In genomic region chr7:151251328-151251925, GRCh38 we compare ENCODE assay signal across 8 cellular contexts. TPM values are rescaled to one million over a fixed set of nuclear protein-coding genes. Genes with fewer than 3 reads are reported as not detected.
DNase-seq lines count a peak whose midpoint lies in the region; ATAC-seq and TF ChIP-seq lines count a peak whose summit lies in the region.

No MANE protein-coding gene starts in this region.

- TF ChIP-seq CTCF in VCaP (conservative IDR thresholded peaks at IDR 0.05) (0 out of 2 replicates have a peak, but pooled peaks have one; percentile 7), neural crest cell (conservative IDR thresholded peaks at IDR 0.05) (no peak), GM10266 (IDR thresholded peaks at IDR 0.05; ENCODE audit: control insufficient read depth, insufficient read depth, low read depth, missing control alignments) (no peak)

- H3K27ac ChIP-seq in VCaP: peak overlapping the region; percentile 85

- DNase-seq in activated naive CD4-positive, alpha-beta T cell treated with anti-CD3 and anti-CD28 coated beads for 36 hours: no peak
- DNase-seq in activated naive CD4-positive, alpha-beta T cell treated with anti-CD3 and anti-CD28 coated beads, Interleukin-2, amount 10 ng/mL, durations not matched to agents 7 days and 5 days: no peak
- peak; percentile 60 for DNase-seq in fibroblast of peridontal ligament (ENCODE audit: extremely low read depth)
- DNase-seq in neural crest cell (ENCODE audit: low read depth, low spot score): no peak
- no peak for DNase-seq in activated T-helper 1 cell treated with anti-CD3 and anti-CD28 coated beads, Interleukin-12 subunit alpha, Interleukin-12 subunit beta, Interleukin-2, Interleukin-4 antibody, amounts not matched to agents 30 ng/mL and 10 ng/mL and 1 ng/mL, durations not matched to agents 14 hours and 24 hours and 36 hours (ENCODE audit: low spot score)
- DNase-seq in GM10266 (ENCODE audit: extremely low spot score): no peak

- no peaks in the 10 kb centered on the region for H3K36me3 Mint-ChIP-seq in activated naive CD4-positive, alpha-beta T cell treated with anti-CD3 and anti-CD28 coated beads for 36 hours (ENCODE audit: low read depth)
- no peaks in the 10 kb centered on the region for H3K36me3 Mint-ChIP-seq in activated naive CD4-positive, alpha-beta T cell treated with anti-CD3 and anti-CD28 coated beads, Interleukin-2, amount 10 ng/mL, durations not matched to agents 7 days and 5 days
- no peaks in the 10 kb centered on the region for H3K36me3 Mint-ChIP-seq in neural crest cell (ENCODE audit: low read depth)
- H3K36me3 Mint-ChIP-seq in activated T-helper 1 cell treated with anti-CD3 and anti-CD28 coated beads, Interleukin-12 subunit alpha, Interleukin-12 subunit beta, Interleukin-2, Interleukin-4 antibody, amounts not matched to agents 30 ng/mL and 10 ng/mL and 1 ng/mL, durations not matched to agents 14 hours and 24 hours and 36 hours (ENCODE audit: low read depth): peaks cover 2% of the 10 kb centered on the region

- H3K27me3 Mint-ChIP-seq in activated naive CD4-positive, alpha-beta T cell treated with anti-CD3 and anti-CD28 coated beads for 36 hours (ENCODE audit: low read depth): peaks cover 52% of the 10 kb centered on the region
- H3K27me3 Mint-ChIP-seq in activated naive CD4-positive, alpha-beta T cell treated with anti-CD3 and anti-CD28 coated beads, Interleukin-2, amount 10 ng/mL, durations not matched to agents 7 days and 5 days: peaks cover 97% of the 10 kb centered on the region
- H3K27me3 Mint-ChIP-seq in neural crest cell (ENCODE audit: low read depth): peaks cover 8% of the 10 kb centered on the region
- peaks cover 71% of the 10 kb centered on the region for H3K27me3 Mint-ChIP-seq in activated T-helper 1 cell treated with anti-CD3 and anti-CD28 coated beads, Interleukin-12 subunit alpha, Interleukin-12 subunit beta, Interleukin-2, Interleukin-4 antibody, amounts not matched to agents 30 ng/mL and 10 ng/mL and 1 ng/mL, durations not matched to agents 14 hours and 24 hours and 36 hours (ENCODE audit: insufficient read depth)

- peaks cover 27% of the 10 kb centered on the region for H3K4me1 Mint-ChIP-seq in activated naive CD4-positive, alpha-beta T cell treated with anti-CD3 and anti-CD28 coated beads for 36 hours (ENCODE audit: low read depth)
- peaks cover 20% of the 10 kb centered on the region for H3K4me1 Mint-ChIP-seq in activated naive CD4-positive, alpha-beta T cell treated with anti-CD3 and anti-CD28 coated beads, Interleukin-2, amount 10 ng/mL, durations not matched to agents 7 days and 5 days
- H3K4me1 Mint-ChIP-seq in neural crest cell: peaks cover 64% of the 10 kb centered on the region
- peaks cover 15% of the 10 kb centered on the region for H3K4me1 Mint-ChIP-seq in activated T-helper 1 cell treated with anti-CD3 and anti-CD28 coated beads, Interleukin-12 subunit alpha, Interleukin-12 subunit beta, Interleukin-2, Interleukin-4 antibody, amounts not matched to agents 30 ng/mL and 10 ng/mL and 1 ng/mL, durations not matched to agents 14 hours and 24 hours and 36 hours (ENCODE audit: low read depth)

- intact Hi-C loops in activated naive CD4-positive, alpha-beta T cell treated with anti-CD3 and anti-CD28 coated beads for 36 hours (cut with micrococcal nuclease): no loop called here
- intact Hi-C loops in activated T-helper 1 cell treated with anti-CD3 and anti-CD28 coated beads, Interleukin-12 subunit alpha, Interleukin-12 subunit beta, Interleukin-2, Interleukin-4 antibody, amounts not matched to agents 30 ng/mL and 10 ng/mL and 1 ng/mL, durations not matched to agents 14 hours and 24 hours and 36 hours (cut with micrococcal nuclease): no loop called here

- ATAC-seq in GM18873 (IDR thresholded peaks at IDR 0.05; ENCODE audit: low FRiP score, unreplicated experiment): no peak

- H3K9me3 Mint-ChIP-seq in activated naive CD4-positive, alpha-beta T cell treated with anti-CD3 and anti-CD28 coated beads for 36 hours: no peaks in the 10 kb centered on the region
- H3K9me3 Mint-ChIP-seq in activated naive CD4-positive, alpha-beta T cell treated with anti-CD3 and anti-CD28 coated beads, Interleukin-2, amount 10 ng/mL, durations not matched to agents 7 days and 5 days: no peaks in the 10 kb centered on the region
- no peaks in the 10 kb centered on the region for H3K9me3 Mint-ChIP-seq in neural crest cell
- no peaks in the 10 kb centered on the region for H3K9me3 Mint-ChIP-seq in activated T-helper 1 cell treated with anti-CD3 and anti-CD28 coated beads, Interleukin-12 subunit alpha, Interleukin-12 subunit beta, Interleukin-2, Interleukin-4 antibody, amounts not matched to agents 30 ng/mL and 10 ng/mL and 1 ng/mL, durations not matched to agents 14 hours and 24 hours and 36 hours

- no peak overlapping the region for H3K27ac Mint-ChIP-seq in activated naive CD4-positive, alpha-beta T cell treated with anti-CD3 and anti-CD28 coated beads for 36 hours
- no peak overlapping the region for H3K27ac Mint-ChIP-seq in activated naive CD4-positive, alpha-beta T cell treated with anti-CD3 and anti-CD28 coated beads, Interleukin-2, amount 10 ng/mL, durations not matched to agents 7 days and 5 days
- peak overlapping the region; percentile 37 for H3K27ac Mint-ChIP-seq in neural crest cell (ENCODE audit: unreplicated experiment)
- H3K27ac Mint-ChIP-seq in activated T-helper 1 cell treated with anti-CD3 and anti-CD28 coated beads, Interleukin-12 subunit alpha, Interleukin-12 subunit beta, Interleukin-2, Interleukin-4 antibody, amounts not matched to agents 30 ng/mL and 10 ng/mL and 1 ng/mL, durations not matched to agents 14 hours and 24 hours and 36 hours: no peak overlapping the region

- H3K4me3 Mint-ChIP-seq in activated naive CD4-positive, alpha-beta T cell treated with anti-CD3 and anti-CD28 coated beads for 36 hours: peak overlapping the region; percentile 35
- no peak overlapping the region for H3K4me3 Mint-ChIP-seq in activated naive CD4-positive, alpha-beta T cell treated with anti-CD3 and anti-CD28 coated beads, Interleukin-2, amount 10 ng/mL, durations not matched to agents 7 days and 5 days
- peak overlapping the region; percentile 91 for H3K4me3 Mint-ChIP-seq in neural crest cell
- H3K4me3 Mint-ChIP-seq in activated T-helper 1 cell treated with anti-CD3 and anti-CD28 coated beads, Interleukin-12 subunit alpha, Interleukin-12 subunit beta, Interleukin-2, Interleukin-4 antibody, amounts not matched to agents 30 ng/mL and 10 ng/mL and 1 ng/mL, durations not matched to agents 14 hours and 24 hours and 36 hours: no peak overlapping the region

- CTCF ChIA-PET in activated naive CD4-positive, alpha-beta T cell treated with anti-CD3 and anti-CD28 coated beads for 36 hours (lab: Charles Lee): interaction anchor here (0.6 to 1.7 kb wide), 3 partner anchors 7 to 191 kb away, joined by 3 to 11 read pairs (median 3); no protein-coding TSS in a partner anchor
- CTCF ChIA-PET in activated naive CD4-positive, alpha-beta T cell treated with anti-CD3 and anti-CD28 coated beads, Interleukin-2, amount 10 ng/mL, durations not matched to agents 7 days and 5 days (lab: Charles Lee): interaction anchor here (1.3 to 2.0 kb wide), 2 partner anchors 7 to 84 kb away, joined by 5 read pairs; partner anchors contain the start of gene GBX1

RNA-seq across cellular contexts. Expression of gene SMARCD3, which starts 2.9 kb away (rescaled TPM):
- total RNA-seq in activated naive CD4-positive, alpha-beta T cell treated with anti-CD3 and anti-CD28 coated beads for 36 hours: 1 to 10 TPM; 4.5 to 5.8 TPM
- total RNA-seq in neural crest cell: 46.7 and 50.7 TPM in 2 replicates
- total RNA-seq in activated T-helper 1 cell treated with anti-CD3 and anti-CD28 coated beads, Interleukin-12 subunit alpha, Interleukin-12 subunit beta, Interleukin-2, Interleukin-4 antibody, amounts not matched to agents 30 ng/mL and 10 ng/mL and 1 ng/mL, durations not matched to agents 14 hours and 24 hours and 36 hours: 2.4 and 3.1 TPM in 2 replicates

RNA-seq across cellular contexts. Expression of gene CHPF2, which starts 19.1 kb away (rescaled TPM):
- total RNA-seq in activated naive CD4-positive, alpha-beta T cell treated with anti-CD3 and anti-CD28 coated beads for 36 hours: 10 to 100 TPM; 21.0 TPM
- 33.1 and 34.1 TPM in 2 replicates for total RNA-seq in neural crest cell
- 45.6 and 48.5 TPM in 2 replicates for total RNA-seq in activated T-helper 1 cell treated with anti-CD3 and anti-CD28 coated beads, Interleukin-12 subunit alpha, Interleukin-12 subunit beta, Interleukin-2, Interleukin-4 antibody, amounts not matched to agents 30 ng/mL and 10 ng/mL and 1 ng/mL, durations not matched to agents 14 hours and 24 hours and 36 hours

RNA-seq across cellular contexts. Expression of gene ABCF2, which starts 24.4 kb away (rescaled TPM):
- 10 to 100 TPM; 33.9 to 35.5 TPM for total RNA-seq in activated naive CD4-positive, alpha-beta T cell treated with anti-CD3 and anti-CD28 coated beads for 36 hours
- total RNA-seq in neural crest cell: 67.0 and 68.2 TPM in 2 replicates
- total RNA-seq in activated T-helper 1 cell treated with anti-CD3 and anti-CD28 coated beads, Interleukin-12 subunit alpha, Interleukin-12 subunit beta, Interleukin-2, Interleukin-4 antibody, amounts not matched to agents 30 ng/mL and 10 ng/mL and 1 ng/mL, durations not matched to agents 14 hours and 24 hours and 36 hours: 81.7 and 85.4 TPM in 2 replicates

RNA-seq across cellular contexts. Expression of gene H2BK1, which starts 41.1 kb away (rescaled TPM):
- total RNA-seq in activated naive CD4-positive, alpha-beta T cell treated with anti-CD3 and anti-CD28 coated beads for 36 hours: not detected
- not detected in 2 replicates for total RNA-seq in neural crest cell
- total RNA-seq in activated T-helper 1 cell treated with anti-CD3 and anti-CD28 coated beads, Interleukin-12 subunit alpha, Interleukin-12 subunit beta, Interleukin-2, Interleukin-4 antibody, amounts not matched to agents 30 ng/mL and 10 ng/mL and 1 ng/mL, durations not matched to agents 14 hours and 24 hours and 36 hours: not detected in 2 replicates

Comparison
In these comparisons a context has a peak if more than half of its experiments do, and no peak if none do; other contexts are left out.
1. H3K4me3 Mint-ChIP-seq: peak in activated naive CD4-positive, alpha-beta T cell treated with anti-CD3 and anti-CD28 coated beads for 36 hours (single experiment) and neural crest cell (single experiment); none in activated naive CD4-positive, alpha-beta T cell treated with anti-CD3 and anti-CD28 coated beads, Interleukin-2, amount 10 ng/mL, durations not matched to agents 7 days and 5 days (single experiment) and activated T-helper 1 cell treated with anti-CD3 and anti-CD28 coated beads, Interleukin-12 subunit alpha, Interleukin-12 subunit beta, Interleukin-2, Interleukin-4 antibody, amounts not matched to agents 30 ng/mL and 10 ng/mL and 1 ng/mL, durations not matched to agents 14 hours and 24 hours and 36 hours (single experiment).